In genomic region chr17:81285894-81286293, GRCh38 we compare ENCODE assay signal across 1 cellular context.
TF ChIP-seq lines count a peak whose summit lies in the region.

No MANE protein-coding gene starts in this region.

TF ChIP-seq in GM12878, 131 proteins besides CTCF, POLR2A, EP300 and RAD21:
- TF ChIP-seq, protein P1, sequence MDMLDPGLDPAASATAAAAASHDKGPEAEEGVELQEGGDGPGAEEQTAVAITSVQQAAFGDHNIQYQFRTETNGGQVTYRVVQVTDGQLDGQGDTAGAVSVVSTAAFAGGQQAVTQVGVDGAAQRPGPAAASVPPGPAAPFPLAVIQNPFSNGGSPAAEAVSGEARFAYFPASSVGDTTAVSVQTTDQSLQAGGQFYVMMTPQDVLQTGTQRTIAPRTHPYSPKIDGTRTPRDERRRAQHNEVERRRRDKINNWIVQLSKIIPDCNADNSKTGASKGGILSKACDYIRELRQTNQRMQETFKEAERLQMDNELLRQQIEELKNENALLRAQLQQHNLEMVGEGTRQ (IDR thresholded peaks at IDR 0.05; ENCODE audit: borderline replicate concordance, low read depth, low read length), result no peak
- TF ChIP-seq, protein P2, sequence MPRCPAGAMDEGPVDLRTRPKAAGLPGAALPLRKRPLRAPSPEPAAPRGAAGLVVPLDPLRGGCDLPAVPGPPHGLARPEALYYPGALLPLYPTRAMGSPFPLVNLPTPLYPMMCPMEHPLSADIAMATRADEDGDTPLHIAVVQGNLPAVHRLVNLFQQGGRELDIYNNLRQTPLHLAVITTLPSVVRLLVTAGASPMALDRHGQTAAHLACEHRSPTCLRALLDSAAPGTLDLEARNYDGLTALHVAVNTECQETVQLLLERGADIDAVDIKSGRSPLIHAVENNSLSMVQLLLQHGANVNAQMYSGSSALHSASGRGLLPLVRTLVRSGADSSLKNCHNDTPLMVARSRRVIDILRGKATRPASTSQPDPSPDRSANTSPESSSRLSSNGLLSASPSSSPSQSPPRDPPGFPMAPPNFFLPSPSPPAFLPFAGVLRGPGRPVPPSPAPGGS (IDR thresholded peaks at IDR 0.05; ENCODE audit: borderline replicate concordance, insufficient read depth, low read depth, low read length, poor library complexity, severe bottlenecking), result no peak
- TF ChIP-seq KAT2A (conservative IDR thresholded peaks at IDR 0.05; ENCODE audit: control insufficient read depth, low read depth, low read length) (no peak), CHD4 (IDR thresholded peaks at IDR 0.05) (no peak), ATF7 (IDR thresholded peaks at IDR 0.05; ENCODE audit: low read depth) (no peak)
